Comparison of ENCODE assay signal across 8 cellular contexts in genomic region chr7:152043086-152043485, GRCh38. TPM values are rescaled to one million over a fixed set of nuclear protein-coding genes. Genes with fewer than 3 reads are reported as not detected.
DNase-seq lines count a peak whose midpoint lies in the region; ATAC-seq and TF ChIP-seq lines count a peak whose summit lies in the region.
"Not testable (repeated sequence)": the region's sequence is repeated elsewhere in the genome, so short reads cannot be mapped to it uniquely, and the experiment has no call there.
"Had no signal": no experiment of that assay in that cellular context is flagged by ENCODE, and none has a peak within 500 bp of the region (broad histone marks: within the 10 kb centered on the region; RNA-seq: fewer than 3 reads in every experiment).

No MANE protein-coding gene starts in this region.

- not testable (repeated sequence) for H3K27me3 ChIP-seq in body of pancreas; heart right ventricle; skeletal muscle tissue (ENCODE audit: control insufficient read depth in 3 of 3, insufficient read depth in 3 of 3, low read length in 3 of 3)

- not testable (repeated sequence) for TF ChIP-seq POLR2A in body of pancreas (IDR thresholded peaks at IDR 0.05)

- peak overlapping the region; percentile 60 for H3K27ac Mint-ChIP-seq in neural crest cell (ENCODE audit: unreplicated experiment)

- TF ChIP-seq CTCF in body of pancreas (IDR thresholded peaks at IDR 0.05); epithelial cell of esophagus (IDR thresholded peaks at IDR 0.05; ENCODE audit: insufficient read depth, low read depth, low read length, missing control alignments); heart right ventricle (IDR thresholded peaks at IDR 0.05); neural crest cell (conservative IDR thresholded peaks at IDR 0.05): not testable (repeated sequence)

- not testable (repeated sequence) for H3K4me1 ChIP-seq in body of pancreas; skeletal muscle tissue (ENCODE audit: control insufficient read depth in 3 of 3, insufficient read depth in 3 of 3, low read length in 3 of 3)
- H3K4me1 ChIP-seq in heart right ventricle: peaks cover 0 to 11% (median 0%) of the 10 kb centered on the region in 9 donors

- DNase-seq in DMS 273 (lab: John Stamatoyannopoulos, UW; ENCODE audit: unreplicated experiment): peak; percentile 40
- peak; percentile 46 to 78 (median 66) for DNase-seq in body of pancreas
- peak; percentile 90 for DNase-seq in epithelial cell of esophagus (ENCODE audit: low read depth)
- peak; percentile 32 to 42 for DNase-seq in heart right ventricle
- peak; percentile 39 for DNase-seq in kidney tubule cell (ENCODE audit: low spot score)
- DNase-seq in neural crest cell (ENCODE audit: low read depth, low spot score): not testable (repeated sequence)

- intact Hi-C loops in body of pancreas (cut with DNase I); heart right ventricle (cut with DNase I): not testable (repeated sequence)

- H3K9me3 ChIP-seq in body of pancreas; skeletal muscle tissue (ENCODE audit: control insufficient read depth in 3 of 3, low read length in 3 of 3): not testable (repeated sequence)
- peaks cover 0 to 74% (median 27%) of the 10 kb centered on the region in 11 donors for H3K9me3 ChIP-seq in heart right ventricle

- WGBS in body of pancreas, 2 donors: 61 to 67% methylated on average over 8 of the region's 8 CpGs
- 45 to 63% methylated on average over 8 of the region's 8 CpGs for WGBS in heart right ventricle, 2 donors

- H3K9ac ChIP-seq in skeletal muscle tissue (ENCODE audit: low read depth in 1 of 3, low read length in 3 of 3): peak overlapping the region in 2 of 3 donors; percentile 17 to 45

- ATAC-seq in body of pancreas, heart right ventricle: not testable (repeated sequence)

- H3K4me3 Mint-ChIP-seq in neural crest cell: not testable (repeated sequence)

- H3K36me3 ChIP-seq in body of pancreas (replicated peaks in 1 of 2; ENCODE audit: insufficient read depth in 1 of 2, low read depth in 2 of 2); heart right ventricle; skeletal muscle tissue (ENCODE audit: control insufficient read depth in 3 of 3, insufficient read depth in 3 of 3, low read length in 3 of 3): not testable (repeated sequence)

- H3K4me3 ChIP-seq in body of pancreas; epithelial cell of esophagus (ENCODE audit: low read length); heart right ventricle: not testable (repeated sequence)
- H3K4me3 ChIP-seq in skeletal muscle tissue (ENCODE audit: low read length in 3 of 3): peak overlapping the region in 1 of 3 donors; percentile 7

- peaks cover 57% of the 10 kb centered on the region for H3K36me3 Mint-ChIP-seq in neural crest cell (ENCODE audit: low read depth)

- not testable (repeated sequence) for H3K4me1 Mint-ChIP-seq in neural crest cell

- not testable (repeated sequence) for H3K27me3 Mint-ChIP-seq in neural crest cell (ENCODE audit: low read depth)

- not testable (repeated sequence) for H3K27ac ChIP-seq in body of pancreas
- peak overlapping the region in 1 of 10 donors; percentile 10 for H3K27ac ChIP-seq in heart right ventricle
- peak overlapping the region; percentile 40 for H3K27ac ChIP-seq in skeletal muscle tissue (ENCODE audit: low read depth, low read length)

- H3K9me3 Mint-ChIP-seq in neural crest cell: peaks cover 31% of the 10 kb centered on the region

RNA-seq across cellular contexts. Expression of gene GALNT11, which starts 17.6 kb away (rescaled TPM):
- total RNA-seq in body of pancreas: 10 to 100 TPM; 45.9 to 54.4 TPM
- total RNA-seq in heart right ventricle: 10 to 100 TPM; 19.3 to 28.4 (median 22.9) TPM
- polyA plus RNA-seq in heart right ventricle: 10 to 100 TPM; 13.2 to 14.8 TPM
- 30.6 and 33.7 TPM in 2 replicates for total RNA-seq in neural crest cell
- total RNA-seq in skeletal muscle tissue: 19.8 TPM
- total RNA-seq: OCI-LY7 had no signal
